Comparison of ENCODE assay signal across 8 cellular contexts in the genomic region with DNA sequence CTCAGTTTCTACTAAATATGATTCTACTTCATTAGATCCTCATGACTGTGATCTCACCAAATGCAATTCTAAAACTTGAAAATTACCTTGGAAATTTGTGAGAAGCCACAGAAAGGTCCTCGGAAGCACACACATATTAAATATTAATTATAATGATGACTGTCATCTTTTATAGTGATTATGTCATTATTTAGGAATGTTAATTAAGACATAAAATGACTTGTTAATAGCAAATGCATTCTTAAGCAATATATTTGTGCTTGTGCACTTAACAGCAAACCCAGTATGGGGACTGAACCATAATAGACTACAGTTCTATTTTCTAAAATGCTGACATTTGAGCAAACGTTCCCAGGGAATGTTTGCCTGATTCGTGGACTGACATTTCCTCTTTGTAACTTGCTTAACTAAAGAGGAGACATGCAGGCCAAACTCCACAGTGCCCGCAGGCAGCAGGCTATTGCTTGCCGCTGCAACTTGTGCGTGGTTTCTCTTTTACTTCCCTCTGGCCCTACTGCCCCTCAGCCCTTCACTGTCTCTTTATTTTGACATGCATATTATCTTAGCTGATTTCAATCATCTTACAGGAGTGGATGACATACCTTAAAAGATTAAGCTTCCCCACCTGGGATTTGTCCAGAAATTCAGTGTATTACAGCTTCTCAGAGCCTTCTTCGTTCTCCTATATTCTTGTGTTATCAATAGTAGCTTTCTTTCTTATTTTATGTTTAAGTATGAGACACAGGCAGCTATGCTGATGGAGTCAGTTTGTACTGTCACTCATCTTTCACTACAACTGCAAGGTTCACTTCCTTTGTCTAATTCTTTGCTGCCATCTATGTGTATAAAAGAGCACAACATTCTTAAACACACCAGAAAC.
A peak's percentile ranks its signal among the peaks of the same experiment; 100 is the strongest.
DNase-seq lines count a peak whose midpoint lies in the region; ATAC-seq, FAIRE-seq and TF ChIP-seq lines count a peak whose summit lies in the region.

No MANE protein-coding gene starts in this region.

- H3K9ac ChIP-seq in kidney (ENCODE audit: low read length in 2 of 2): peak overlapping the region in 1 of 2 donors; percentile 13

- peaks cover 7% of the 10 kb centered on the region for H3K4me1 Mint-ChIP-seq in CD14-positive monocyte

- H3K9me3 Mint-ChIP-seq in CD14-positive monocyte: no peaks in the 10 kb centered on the region

- WGBS in upper lobe of left lung, 2 donors: 42 to 49% methylated on average over 7 of the region's 7 CpGs

- intact Hi-C loops in CD14-positive monocyte (cut with micrococcal nuclease) (loop anchor here (2.0 to 5.0 kb wide), 2 partner anchors 499 to 502 kb away; no protein-coding TSS in a partner anchor), kidney (cut with DNase I) (no loop called here)

- peaks cover 0 to 3% of the 10 kb centered on the region in 2 donors for H3K36me3 Mint-ChIP-seq in CD14-positive monocyte

- TF ChIP-seq CTCF in CD14-positive monocyte (IDR thresholded peaks at IDR 0.05) (peak; percentile 72), brain microvascular endothelial cell (IDR thresholded peaks at IDR 0.05; ENCODE audit: low read depth, low read length, missing control alignments) (peak; percentile 42), kidney (IDR thresholded peaks at IDR 0.05; ENCODE audit: borderline replicate concordance, extremely low read depth, insufficient read depth) (peak; percentile 69), upper lobe of left lung (IDR thresholded peaks at IDR 0.05) (peak in 5 of 6 experiments; percentile 14 to 59 (median 47))

- H3K9me3 ChIP-seq in kidney (ENCODE audit: control insufficient read depth in 1 of 2, low read length in 2 of 2): no peaks in the 10 kb centered on the region
- H3K9me3 ChIP-seq in upper lobe of left lung: no peaks in the 10 kb centered on the region

- TF ChIP-seq POLR2A in upper lobe of left lung (IDR thresholded peaks at IDR 0.05): no peak

- no peaks in the 10 kb centered on the region for H3K27me3 Mint-ChIP-seq in CD14-positive monocyte (ENCODE audit: low read depth in 3 of 3)

- TF ChIP-seq EP300 in upper lobe of left lung (IDR thresholded peaks at IDR 0.05): no peak

- H3K4me1 ChIP-seq in kidney (ENCODE audit: control insufficient read depth in 1 of 2, insufficient read depth in 1 of 2, low read depth in 1 of 2, low read length in 2 of 2): no peaks in the 10 kb centered on the region
- H3K4me1 ChIP-seq in upper lobe of left lung: peaks cover 0 to 7% (median 2%) of the 10 kb centered on the region in 4 donors

- H3K4me3 ChIP-seq in brain microvascular endothelial cell (ENCODE audit: low read depth, low read length): no peak overlapping the region
- H3K4me3 ChIP-seq in kidney (ENCODE audit: low read length in 2 of 2): peak overlapping the region; percentile 47 to 54
- no peak overlapping the region for H3K4me3 ChIP-seq in upper lobe of left lung

- DNase-seq in CD14-positive monocyte (ENCODE audit: low spot score): no peak
- peak; percentile 71 for DNase-seq in NCI-H748 (lab: John Stamatoyannopoulos, UW; ENCODE audit: unreplicated experiment)
- peak; percentile 25 for DNase-seq in brain microvascular endothelial cell
- no peak for DNase-seq in kidney
- no peak for DNase-seq in upper lobe of left lung
- DNase-seq in effector CD4-positive, alpha-beta T cell: no peak

- in situ Hi-C loops in brain microvascular endothelial cell (cut with HindIII; ENCODE audit: low pct_ligation_motif_present, low sequenced_read_pairs): loop anchor here (25.0 kb wide), 1 partner anchor 492 kb away; a partner anchor contains a TSS

- H3K27ac ChIP-seq in brain microvascular endothelial cell (peak overlapping the region; percentile 8), kidney (ENCODE audit: low read depth in 2 of 2, low read length in 2 of 2) (peak overlapping the region in 1 of 2 donors; percentile 0), upper lobe of left lung (no peak overlapping the region)

- no peaks in the 10 kb centered on the region for H3K36me3 ChIP-seq in brain microvascular endothelial cell (replicated peaks)
- no peaks in the 10 kb centered on the region for H3K36me3 ChIP-seq in kidney (ENCODE audit: control insufficient read depth in 1 of 2, insufficient read depth in 2 of 2, low read length in 2 of 2)
- H3K36me3 ChIP-seq in upper lobe of left lung: no peaks in the 10 kb centered on the region

- FAIRE-seq in kidney (lab: Jason Lieb, UNC): peak; percentile 98

- ATAC-seq in GM19351 (IDR thresholded peaks at IDR 0.05; ENCODE audit: unreplicated experiment) (peak; percentile 56), upper lobe of left lung (ENCODE audit: low FRiP score in 2 of 2) (peak in 1 of 2 donors; percentile 77), HG03196 (IDR thresholded peaks at IDR 0.05; ENCODE audit: unreplicated experiment) (no peak)

- no peaks in the 10 kb centered on the region for H3K27me3 ChIP-seq in brain microvascular endothelial cell (replicated peaks)
- H3K27me3 ChIP-seq in upper lobe of left lung: no peaks in the 10 kb centered on the region

- H3K4me3 Mint-ChIP-seq in CD14-positive monocyte: peak overlapping the region in 1 of 2 donors; percentile 57

- no peak overlapping the region for H3K27ac Mint-ChIP-seq in CD14-positive monocyte

Comparison
In these comparisons a context has a peak if more than half of its experiments do, and no peak if none do; other contexts are left out.
1. DNase-seq: peak in NCI-H748 (single experiment) and brain microvascular endothelial cell (single experiment); none in CD14-positive monocyte (single experiment), kidney (single experiment), upper lobe of left lung (0 of 2) and effector CD4-positive, alpha-beta T cell (single experiment).
2. H3K4me3 ChIP-seq: peak in kidney (2 of 2); none in brain microvascular endothelial cell (single experiment) and upper lobe of left lung (0 of 4).
3. Peak in every context shown above with its lines, with median percentiles within 50 percentile points of each other: CTCF ChIP-seq.